ENCODE assay signal across 24 cellular contexts in the genomic region with DNA sequence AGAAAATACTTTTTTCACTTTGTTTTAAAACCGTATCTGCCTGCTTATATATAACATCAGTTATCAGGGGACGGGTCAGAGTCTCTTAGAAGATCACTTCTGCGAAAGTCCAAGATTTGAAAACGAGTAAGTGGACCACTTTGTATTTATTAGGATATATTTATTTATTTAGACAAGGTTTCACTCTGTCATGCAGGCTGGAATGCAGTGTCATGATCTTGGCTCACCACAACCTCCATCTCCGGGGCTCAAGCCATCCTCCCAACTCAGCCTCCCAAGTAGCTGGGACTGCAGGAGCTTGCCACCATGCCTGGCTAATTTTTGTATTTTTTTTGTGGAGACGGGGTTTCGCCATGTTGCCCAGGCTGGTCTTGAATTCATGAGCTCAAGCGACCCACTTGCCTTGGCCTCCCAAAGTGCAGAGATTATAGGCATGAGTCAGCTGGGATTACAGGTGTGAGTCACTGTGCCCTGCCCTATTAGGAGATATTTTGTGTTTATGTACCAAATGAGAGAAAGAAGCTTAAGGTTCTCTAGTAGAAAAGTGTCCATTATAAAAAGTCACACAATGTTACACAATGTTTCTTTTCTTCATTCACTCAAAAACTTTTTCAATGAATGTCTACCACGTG. TPM values are rescaled to one million over a fixed set of nuclear protein-coding genes. Genes with fewer than 3 reads are reported as not detected.
DNase-seq lines count a peak whose midpoint lies in the region; FAIRE-seq and TF ChIP-seq lines count a peak whose summit lies in the region.
"Had no signal": no experiment of that assay in that cellular context is flagged by ENCODE, and none has a peak within 500 bp of the region (broad histone marks: within the 10 kb centered on the region; RNA-seq: fewer than 3 reads in every experiment).

No MANE protein-coding gene starts in this region.

- TF ChIP-seq CTCF in fibroblast of villous mesenchyme (IDR thresholded peaks at IDR 0.05; ENCODE audit: insufficient read depth, low read depth, low read length) = no peak

- no peak overlapping the region for H3K27ac Mint-ChIP-seq in activated naive CD8-positive, alpha-beta T cell treated with anti-CD3 and anti-CD28 coated beads for 36 hours
- H3K27ac Mint-ChIP-seq: CD4-positive, alpha-beta T cell; nephron progenitor cell had no signal

- H3K36me3 Mint-ChIP-seq in activated naive CD8-positive, alpha-beta T cell treated with anti-CD3 and anti-CD28 coated beads for 36 hours = no peaks in the 10 kb centered on the region

- no peak for FAIRE-seq in GM12891 (lab: Jason Lieb, UNC)
- FAIRE-seq: GM12892 had no signal

- TF ChIP-seq POLR2A in GM12891 (IDR thresholded peaks at IDR 0.05; ENCODE audit: low read depth, low read length) = no peak

- H3K4me3 ChIP-seq in fibroblast of villous mesenchyme (ENCODE audit: low read depth, low read length) = no peak overlapping the region
- H3K4me3 ChIP-seq: left lung, transverse colon had no signal

- DNase-seq in Daoy (ENCODE audit: low read depth) (peak; percentile 62), HS-5 (ENCODE audit: low read depth) (peak; percentile 2), T1000 (lab: John Stamatoyannopoulos, UW) (peak; percentile 28), fibroblast of villous mesenchyme (ENCODE audit: low read depth) (peak; percentile 42), GM12891 (ENCODE audit: insufficient read length, low spot score) (no peak), NCI-H82 (lab: John Stamatoyannopoulos, UW) (no peak)
- no peak for DNase-seq in stimulated activated CD4-positive, alpha-beta T cell treated with anti-CD3 and anti-CD28 coated beads, Interleukin-2, amount 100 ng/mL, for 24 hours
- no peak for DNase-seq in activated naive CD8-positive, alpha-beta T cell treated with anti-CD3 and anti-CD28 coated beads for 36 hours
- DNase-seq: activated naive CD4-positive, alpha-beta T cell treated with Interleukin-2 at 50 U/mL for 16 hours; CD4-positive, alpha-beta T cell; H9; head of caudate nucleus; left lung; NCI-H1436 treated with DMSO at 0.1 percent for 48 hours; NCI-H2171 treated with DMSO at 0.1 percent for 48 hours; NCI-H526 treated with DMSO at 0.1 percent for 48 hours; nephron progenitor cell; posterior cingulate gyrus; Right ventricle myocardium superior; stimulated activated CD4-positive, alpha-beta T cell treated with anti-CD3 and anti-CD28 coated beads, Interleukin-1b, Interleukin-23, amount 100 ng/mL, for 48 hours; stimulated activated naive CD4-positive, alpha-beta T cell treated with Interleukin-2 at 50 U/mL for 16 hours; transverse colon had no signal

- H3K27me3 Mint-ChIP-seq in activated naive CD8-positive, alpha-beta T cell treated with anti-CD3 and anti-CD28 coated beads for 36 hours = no peaks in the 10 kb centered on the region
- H3K27me3 Mint-ChIP-seq: CD4-positive, alpha-beta T cell had no signal

- no peak overlapping the region for H3K4me3 Mint-ChIP-seq in activated naive CD8-positive, alpha-beta T cell treated with anti-CD3 and anti-CD28 coated beads for 36 hours
- H3K4me3 Mint-ChIP-seq: CD4-positive, alpha-beta T cell; central memory CD8-positive, alpha-beta T cell; H9; nephron progenitor cell had no signal

- H3K9me3 Mint-ChIP-seq in activated naive CD8-positive, alpha-beta T cell treated with anti-CD3 and anti-CD28 coated beads for 36 hours = no peaks in the 10 kb centered on the region
- H3K9me3 Mint-ChIP-seq: CD4-positive, alpha-beta T cell; central memory CD8-positive, alpha-beta T cell; H9; nephron progenitor cell had no signal

- H3K4me1 Mint-ChIP-seq in activated naive CD8-positive, alpha-beta T cell treated with anti-CD3 and anti-CD28 coated beads for 36 hours = peaks cover 6% of the 10 kb centered on the region
- H3K4me1 Mint-ChIP-seq: nephron progenitor cell had no signal

TF ChIP-seq in GM12891, 5 proteins besides CTCF, POLR2A, EP300 and RAD21:
- TF ChIP-seq PAX5 (IDR thresholded peaks at IDR 0.05; ENCODE audit: insufficient read depth, low read length, severe bottlenecking) = no peak
- TF ChIP-seq SPI1 (IDR thresholded peaks at IDR 0.05; ENCODE audit: low read depth, low read length) = no peak
- TF ChIP-seq TAF1 (IDR thresholded peaks at IDR 0.05; ENCODE audit: low read depth, low read length) = no peak
- no peak for TF ChIP-seq POLR2AphosphoS5 (IDR thresholded peaks at IDR 0.05; ENCODE audit: low read depth, low read length)
- no peak for TF ChIP-seq POU2F2 (IDR thresholded peaks at IDR 0.05; ENCODE audit: low read depth, low read length)

RNA-seq across cellular contexts. Expression of gene RASL11A, which starts 39.5 kb away (rescaled TPM):
- 1.6 and 6.2 TPM in 2 replicates for total RNA-seq in Daoy (2014; rRNA removed; shearing (Covaris generic))
- 2.9 and 4.7 TPM in 2 replicates for total RNA-seq in fibroblast of villous mesenchyme
- 1 to 10 TPM; 2.0 to 3.0 TPM for total RNA-seq in activated naive CD8-positive, alpha-beta T cell treated with anti-CD3 and anti-CD28 coated beads for 36 hours
- polyA plus RNA-seq in GM12891 (2012; ENCODE audit: low read depth, missing spikeins) = 0.32 TPM

RNA-seq across cellular contexts. Expression of gene RPL21, which starts 58.7 kb away (rescaled TPM):
- total RNA-seq in Daoy (2014; rRNA removed; shearing (Covaris generic)) = 978 and 1,195 TPM in 2 replicates
- total RNA-seq in fibroblast of villous mesenchyme = 535 and 661 TPM in 2 replicates
- 1,000 to 10,000 TPM; 1,357 to 1,413 TPM for total RNA-seq in activated naive CD8-positive, alpha-beta T cell treated with anti-CD3 and anti-CD28 coated beads for 36 hours
- polyA plus RNA-seq in GM12891 (2012; ENCODE audit: low read depth, missing spikeins) = 3,057 TPM

Comparison
In these comparisons a context has a peak if more than half of its experiments do, and no peak if none do; other contexts are left out.
1. DNase-seq: peak in Daoy (single experiment), HS-5 (single experiment), T1000 (single experiment) and fibroblast of villous mesenchyme (single experiment); none in stimulated activated CD4-positive, alpha-beta T cell treated with anti-CD3 and anti-CD28 coated beads, Interleukin-2, amount 100 ng/mL, for 24 hours (0 of 2), activated naive CD8-positive, alpha-beta T cell treated with anti-CD3 and anti-CD28 coated beads for 36 hours (single experiment), GM12891 (single experiment) and NCI-H82 (single experiment).